In genomic region chr10:10865303-10865702, GRCh38 we compare ENCODE assay signal across 20 cellular contexts.
"Had no signal": no experiment of that assay in that cellular context is flagged by ENCODE, and none has a peak within 500 bp of the region (broad histone marks: within the 10 kb centered on the region; RNA-seq: fewer than 3 reads in every experiment).

No MANE protein-coding gene starts in this region.

- H3K36me3 ChIP-seq: cardiac muscle cell, colonic mucosa, right lobe of liver, upper lobe of left lung had no signal

- H3K4me1 ChIP-seq: colonic mucosa, right lobe of liver, upper lobe of left lung had no signal

- H3K4me3 ChIP-seq: cardiac muscle cell, colonic mucosa, right lobe of liver, upper lobe of left lung had no signal

- H3K9me3 Mint-ChIP-seq: activated naive CD8-positive, alpha-beta T cell treated with anti-CD3 and anti-CD28 coated beads for 36 hours; natural killer cell treated with Interleukin-12 subunit alpha and Interleukin-12 subunit beta and Interleukin-15 and Interleukin-18, amount 100 ng/mL, for 72 hours; T-cell had no signal

- H3K27ac Mint-ChIP-seq: activated CD4-positive, alpha-beta memory T cell treated with anti-CD3 and anti-CD28 coated beads, Interleukin-2, amount 10 ng/mL, durations not matched to agents 7 days and 5 days; activated CD4-positive, alpha-beta T cell treated with anti-CD3 and anti-CD28 coated beads for 36 hours; activated naive CD8-positive, alpha-beta T cell treated with anti-CD3 and anti-CD28 coated beads for 36 hours; natural killer cell treated with Interleukin-12 subunit alpha and Interleukin-12 subunit beta and Interleukin-15 and Interleukin-18, amount 100 ng/mL, for 72 hours; progenitor cell of endocrine pancreas; T-cell had no signal

- DNase-seq: activated CD4-positive, alpha-beta memory T cell treated with anti-CD3 and anti-CD28 coated beads, Interleukin-2, amount 10 ng/mL, durations not matched to agents 7 days and 5 days; activated CD4-positive, alpha-beta T cell treated with anti-CD3 and anti-CD28 coated beads for 36 hours; activated gamma-delta T cell; activated naive CD8-positive, alpha-beta T cell treated with anti-CD3 and anti-CD28 coated beads for 36 hours; activated T-cell treated with anti-CD3 and anti-CD28 coated beads, Interleukin-2, amount 50 U/mL, for 48 hours; aorta; colonic mucosa; head of caudate nucleus; nucleus accumbens; right lobe of liver; stimulated activated naive CD4-positive, alpha-beta T cell; T-cell; upper lobe of left lung had no signal

- H3K27me3 ChIP-seq: cardiac muscle cell, colonic mucosa, right lobe of liver, upper lobe of left lung had no signal

- H3K4me3 Mint-ChIP-seq: activated CD4-positive, alpha-beta memory T cell treated with anti-CD3 and anti-CD28 coated beads, Interleukin-2, amount 10 ng/mL, durations not matched to agents 7 days and 5 days; activated CD4-positive, alpha-beta T cell treated with anti-CD3 and anti-CD28 coated beads for 36 hours; activated naive CD8-positive, alpha-beta T cell treated with anti-CD3 and anti-CD28 coated beads for 36 hours; natural killer cell treated with Interleukin-12 subunit alpha and Interleukin-12 subunit beta and Interleukin-15 and Interleukin-18, amount 100 ng/mL, for 72 hours; T-cell had no signal

- ATAC-seq: activated CD4-positive, alpha-beta T cell treated with anti-CD3 and anti-CD28 coated beads for 36 hours; left lobe of liver; natural killer cell treated with Interleukin-12 subunit alpha and Interleukin-12 subunit beta and Interleukin-15 and Interleukin-18, amount 100 ng/mL, for 72 hours; right lobe of liver; T-cell had no signal

- H3K4me1 Mint-ChIP-seq: activated CD4-positive, alpha-beta T cell treated with anti-CD3 and anti-CD28 coated beads for 36 hours; activated naive CD8-positive, alpha-beta T cell treated with anti-CD3 and anti-CD28 coated beads for 36 hours; T-cell had no signal

- H3K9me3 ChIP-seq: colonic mucosa, right lobe of liver, upper lobe of left lung had no signal

- H3K27ac ChIP-seq: cardiac muscle cell, colonic mucosa, right lobe of liver, upper lobe of left lung, VCaP had no signal

- FAIRE-seq: endothelial cell of umbilical vein, islet of Langerhans had no signal

- H3K36me3 Mint-ChIP-seq: activated naive CD8-positive, alpha-beta T cell treated with anti-CD3 and anti-CD28 coated beads for 36 hours; natural killer cell treated with Interleukin-12 subunit alpha and Interleukin-12 subunit beta and Interleukin-15 and Interleukin-18, amount 100 ng/mL, for 72 hours; T-cell had no signal

- H3K27me3 Mint-ChIP-seq: activated CD4-positive, alpha-beta T cell treated with anti-CD3 and anti-CD28 coated beads for 36 hours had no signal
